29 cellular contexts compared by ENCODE assay signal in the genomic region with DNA sequence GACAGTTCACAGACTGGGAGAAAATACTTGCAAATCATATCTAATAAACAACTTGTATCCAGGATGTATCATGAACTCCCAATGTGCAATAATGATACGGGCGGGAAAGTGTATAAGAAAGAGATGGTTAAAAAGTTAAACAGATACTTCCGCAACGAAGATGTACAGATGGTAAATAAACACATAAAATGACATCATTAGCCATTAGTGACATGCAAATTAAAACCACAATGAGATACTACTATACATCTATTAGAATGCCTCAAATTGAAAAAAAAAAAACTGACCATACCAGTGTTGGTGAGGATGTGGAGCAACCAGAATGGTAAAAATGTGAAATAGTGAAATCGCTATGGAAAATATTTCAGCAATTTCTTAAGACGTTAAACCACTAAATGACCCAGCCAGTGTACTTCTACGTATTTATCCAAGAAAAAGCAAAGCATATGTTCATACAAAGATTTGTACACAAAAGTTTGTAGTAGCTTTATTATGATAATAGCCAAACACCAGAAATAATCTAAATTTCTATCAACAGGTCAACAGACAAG.
"Had no signal": no experiment of that assay in that cellular context is flagged by ENCODE, and none has a peak within 500 bp of the region (broad histone marks: within the 10 kb centered on the region; RNA-seq: fewer than 3 reads in every experiment).

No MANE protein-coding gene starts in this region.

- H3K4me1 ChIP-seq: adrenal gland, ascending aorta, breast epithelium had no signal

- FAIRE-seq: TTC549 had no signal

- H3K4me3 ChIP-seq: adrenal gland, ascending aorta, breast epithelium had no signal

- H3K36me3 ChIP-seq: adrenal gland, ascending aorta, breast epithelium had no signal

- H3K9me3 ChIP-seq: adrenal gland, ascending aorta, breast epithelium had no signal

- ATAC-seq: activated CD4-positive, alpha-beta T cell treated with anti-CD3 and anti-CD28 coated beads for 36 hours; activated CD8-positive, alpha-beta memory T cell treated with anti-CD3 and anti-CD28 coated beads, Interleukin-2, amount 10 ng/mL, durations not matched to agents 7 days and 5 days; activated CD8-positive, alpha-beta T cell treated with anti-CD3 and anti-CD28 coated beads, Interleukin-2, amount 10 ng/mL, durations not matched to agents 7 days and 5 days; activated naive CD4-positive, alpha-beta T cell treated with anti-CD3 and anti-CD28 coated beads, Interleukin-2, amount 50 U/mL, for 72 hours; T-cell; T-helper 17 cell had no signal

- H3K27ac ChIP-seq: adrenal gland, ascending aorta, breast epithelium, VCaP had no signal

- DNase-seq: activated B cell treated with CpG ODN at 0.5 μM for 24 hours; activated CD4-positive, alpha-beta memory T cell treated with anti-CD3 and anti-CD28 coated beads, Interleukin-2, amount 10 ng/mL, durations not matched to agents 7 days and 5 days; activated CD4-positive, alpha-beta T cell treated with anti-CD3 and anti-CD28 coated beads for 1 hour; activated CD4-positive, alpha-beta T cell treated with anti-CD3 and anti-CD28 coated beads for 36 hours; activated CD4-positive, alpha-beta T cell treated with anti-CD3 and anti-CD28 coated beads for 48 hours; activated CD4-positive, alpha-beta T cell treated with anti-CD3 and anti-CD28 coated beads, Interleukin-2, amount 10 ng/mL, durations not matched to agents 7 days and 5 days; activated CD4-positive, alpha-beta T cell treated with anti-CD3 and anti-CD28 coated beads, Interleukin-2, amount 50 U/mL, for 48 hours; activated CD8-positive, alpha-beta memory T cell treated with anti-CD3 and anti-CD28 coated beads for 24 hours; activated CD8-positive, alpha-beta memory T cell treated with anti-CD3 and anti-CD28 coated beads, Interleukin-2, amount 10 ng/mL, durations not matched to agents 7 days and 5 days; activated CD8-positive, alpha-beta memory T cell treated with anti-CD3 and anti-CD28 coated beads, Interleukin-2, amount 50 U/mL, for 48 hours; activated CD8-positive, alpha-beta T cell treated with anti-CD3 and anti-CD28 coated beads, Interleukin-2, amount 10 ng/mL, durations not matched to agents 7 days and 5 days; activated effector memory CD4-positive, alpha-beta T cell treated with Interleukin-2 at 50 U/mL for 16 hours; activated gamma-delta T cell; activated naive CD4-positive, alpha-beta T cell treated with anti-CD3 and anti-CD28 coated beads for 36 hours; activated naive CD4-positive, alpha-beta T cell treated with anti-CD3 and anti-CD28 coated beads, Interleukin-2, amount 50 U/mL, for 16 hours; activated naive CD8-positive, alpha-beta T cell treated with anti-CD3 and anti-CD28 coated beads for 36 hours; activated T-cell treated with anti-CD3 and anti-CD28 coated beads, Interleukin-2, amount 50 U/mL, for 24 hours; activated T-cell treated with anti-CD3 and anti-CD28 coated beads, Interleukin-2, amount 50 U/mL, for 48 hours; adrenal gland; amygdala; anterior cingulate cortex; central memory CD4-positive, alpha-beta T cell; T-cell; T-helper 17 cell had no signal
